Comparison of ENCODE assay signal across 8 cellular contexts in the genomic region with DNA sequence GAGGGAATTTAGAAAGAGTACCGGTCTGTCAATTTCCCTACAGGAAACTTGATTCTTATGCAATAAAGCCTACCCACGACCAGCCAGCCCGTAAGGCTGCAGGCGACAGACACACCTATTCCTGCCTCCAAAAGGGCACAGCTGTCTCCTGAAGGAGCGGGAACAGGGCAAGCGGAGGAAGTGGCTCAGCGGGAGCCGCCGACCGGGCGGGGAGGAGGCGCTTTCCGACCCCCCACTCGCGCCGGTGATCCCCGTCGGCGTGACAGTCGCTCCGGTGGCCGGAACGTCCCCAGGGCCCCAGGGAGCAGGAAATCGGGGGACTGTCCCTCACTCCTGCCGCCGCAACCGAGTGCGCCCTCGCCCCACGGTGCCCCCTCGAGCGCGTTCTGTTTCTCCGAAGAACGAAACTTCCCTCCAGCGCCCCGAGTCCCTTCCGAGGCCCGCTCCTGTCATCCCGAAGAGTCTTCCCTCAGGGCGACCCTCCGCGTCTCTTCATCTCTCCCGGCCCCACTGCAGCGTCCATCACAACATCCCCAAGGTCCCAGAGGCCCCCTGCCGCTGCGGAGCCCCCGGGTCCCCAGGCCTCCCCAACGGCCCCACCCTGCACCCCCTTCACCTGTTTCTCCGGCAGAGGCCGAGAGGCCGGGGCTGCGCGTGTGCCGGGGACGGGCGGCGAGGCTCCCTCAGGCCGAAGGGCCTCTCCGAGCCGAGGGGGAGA. TPM values are rescaled to one million over a fixed set of nuclear protein-coding genes. Genes with fewer than 3 reads are reported as not detected.
DNase-seq lines count a peak whose midpoint lies in the region; ATAC-seq and TF ChIP-seq lines count a peak whose summit lies in the region.

No MANE protein-coding gene starts in this region.

- BruUV-seq in OCI-LY7 (replicated peaks; lab: Mats Ljungman, UMichigan) = no TSS peak

- DNase-seq in GF-D8 (lab: John Stamatoyannopoulos, UW) (peak; percentile 79), OCI-LY7 (ENCODE audit: low spot score) (peak; percentile 34), adipocyte (ENCODE audit: low read depth) (peak; percentile 59), hepatic stellate cell (ENCODE audit: low spot score) (peak; percentile 40), sciatic nerve (ENCODE audit: low spot score) (peak; percentile 75), Ammon's horn (ENCODE audit: low spot score) (no peak)

- no peaks in the 10 kb centered on the region for H4K20me1 ChIP-seq in OCI-LY7 (ENCODE audit: insufficient read depth, low read length)

- H3K27me3 ChIP-seq in adipocyte (replicated peaks; ENCODE audit: control insufficient read depth, insufficient read depth, low read length) = no peaks in the 10 kb centered on the region

- H3K79me2 ChIP-seq in OCI-LY7 (ENCODE audit: insufficient read depth, low read depth, low read length) = no peaks in the 10 kb centered on the region; the same call in 1 of the 2 replicates

- peak overlapping the region; percentile 99 for H3K9ac ChIP-seq in adipocyte (ENCODE audit: low read length)

- POLR2A ChIA-PET in OCI-LY7 (lab: Charles Lee) = interaction anchor here (0.6 to 1.5 kb wide), 10 partner anchors 9 to 272 kb away, joined by 3 to 7 read pairs (median 4); no protein-coding TSS in a partner anchor

- H3K4me3 ChIP-seq in OCI-LY7 (ENCODE audit: low read depth, low read length, poor library complexity, severe bottlenecking) (peak overlapping the region; percentile 77), adipocyte (ENCODE audit: low read length) (peak overlapping the region; percentile 98)

- H3K4me1 ChIP-seq in OCI-LY7 (ENCODE audit: insufficient read depth, low read length, poor library complexity, severe bottlenecking) (peaks cover 30% of the 10 kb centered on the region), adipocyte (ENCODE audit: control insufficient read depth, insufficient read depth, low read length) (peaks cover 24% of the 10 kb centered on the region)

- H3K36me3 ChIP-seq in OCI-LY7 (ENCODE audit: insufficient read depth, low read length) (no peaks in the 10 kb centered on the region), adipocyte (ENCODE audit: control insufficient read depth, insufficient read depth, low read length, severe bottlenecking) (peaks cover 6% of the 10 kb centered on the region)

- H3K27ac ChIP-seq in OCI-LY7 (ENCODE audit: low read depth, low read length, poor library complexity, severe bottlenecking) = peak overlapping the region; percentile 9

- peak overlapping the region; percentile 66 for H2AFZ ChIP-seq in OCI-LY7 (ENCODE audit: low read length)

- H3K9me2 ChIP-seq in OCI-LY7 (ENCODE audit: insufficient read depth, low read length) = no peaks in the 10 kb centered on the region

- H3K4me2 ChIP-seq in OCI-LY7 (ENCODE audit: low read length) = peak overlapping the region; percentile 86

- TF ChIP-seq CTCF in OCI-LY7 (conservative IDR thresholded peaks at IDR 0.05; ENCODE audit: low read length) = no peak

- H3K9me3 ChIP-seq in OCI-LY7 (ENCODE audit: low read length) (no peaks in the 10 kb centered on the region), adipocyte (ENCODE audit: control insufficient read depth, low read length) (no peaks in the 10 kb centered on the region)

- intact Hi-C loops in OCI-LY7 (cut with micrococcal nuclease; ENCODE audit: unreplicated experiment) = loop anchor here (10.0 kb wide), 1 partner anchor 273 kb away; the partner anchor contains the start of gene DHX58
- intact Hi-C loops in sciatic nerve (cut with DNase I) = no loop called here

- ATAC-seq in HG03064 (IDR thresholded peaks at IDR 0.05; ENCODE audit: low read depth, unreplicated experiment) (peak; percentile 3), sciatic nerve (peak; percentile 3), GM21529 (IDR thresholded peaks at IDR 0.05; ENCODE audit: unreplicated experiment) (no peak)

- CTCF ChIA-PET in OCI-LY7 (lab: Charles Lee; ENCODE audit: unreplicated experiment) = no interaction called here

RNA-seq across cellular contexts. Expression of gene STAT3, which starts 0.4 kb away (rescaled TPM):
- total RNA-seq in OCI-LY7 (2014; rRNA removed; shearing (Covaris generic)) = 11.4 and 14.8 TPM in 2 replicates
- total RNA-seq in OCI-LY7 (2022) = 28.7 and 37.2 TPM in 2 replicates
- 284 TPM for total RNA-seq in sciatic nerve

RNA-seq across cellular contexts. Expression of gene CAVIN1, which starts 35.2 kb away (rescaled TPM):
- total RNA-seq in OCI-LY7 (2014; rRNA removed; shearing (Covaris generic)) = not detected in 2 replicates
- total RNA-seq in OCI-LY7 (2022) (0.08 TPM in 1 of 2 replicates, not detected in the other), sciatic nerve (608 TPM)

Comparison
In these comparisons a context has a peak if more than half of its experiments do, and no peak if none do; other contexts are left out.
1. RNA of gene CAVIN1, which starts 35.2 kb away (total RNA-seq): 608 TPM in sciatic nerve (single experiment); 0.08 TPM in OCI-LY7; every median in the first group is over 100 times any median in the second.